ENCODE assay signal across 25 cellular contexts in the genomic region with DNA sequence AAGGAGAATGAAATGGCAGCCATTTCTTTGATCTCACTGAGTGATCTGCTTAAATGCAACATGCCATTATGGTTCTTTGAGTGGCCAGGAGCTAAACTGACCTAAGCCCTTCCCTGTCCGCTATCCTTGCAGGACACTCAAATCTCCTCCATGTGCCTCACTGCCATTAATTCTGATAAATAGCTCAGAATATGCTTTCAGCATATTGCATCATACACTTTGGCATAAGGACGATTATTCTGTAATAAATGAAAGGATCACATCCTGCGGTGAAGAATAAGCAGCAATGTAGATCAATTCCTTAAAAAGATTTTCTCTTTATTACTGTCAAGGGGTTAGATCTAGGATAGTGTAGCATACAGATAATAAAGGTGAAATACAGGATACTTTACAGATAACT.
"Had no signal": no experiment of that assay in that cellular context is flagged by ENCODE, and none has a peak within 500 bp of the region (broad histone marks: within the 10 kb centered on the region; RNA-seq: fewer than 3 reads in every experiment).

No MANE protein-coding gene starts in this region.

- H3K27ac Mint-ChIP-seq: activated CD4-positive, alpha-beta memory T cell treated with anti-CD3 and anti-CD28 coated beads, Interleukin-2, amount 10 ng/mL, durations not matched to agents 7 days and 5 days; activated CD4-positive, alpha-beta T cell treated with anti-CD3 and anti-CD28 coated beads, Interleukin-2, amount 10 ng/mL, durations not matched to agents 24 days and 14 days; activated naive CD8-positive, alpha-beta T cell treated with anti-CD3 and anti-CD28 coated beads, Interleukin-2, amount 50 U/mL, for 24 hours; activated T-helper 1 cell treated with anti-CD3 and anti-CD28 coated beads, Interleukin-12 subunit alpha, Interleukin-12 subunit beta, Interleukin-2, Interleukin-4 antibody, amounts not matched to agents 30 ng/mL and 10 ng/mL and 1 ng/mL, durations not matched to agents 14 hours and 24 hours and 36 hours; dendritic cell treated with granulocyte-macrophage colony-stimulating factor and Interleukin-4, amounts not matched to agents 40 ng/mL and 50 ng/mL, for 4 days; nephron progenitor cell had no signal

- H3K27ac ChIP-seq: gastroesophageal sphincter, heart left ventricle, upper lobe of left lung had no signal

- DNase-seq: activated CD4-positive, alpha-beta memory T cell treated with anti-CD3 and anti-CD28 coated beads, Interleukin-2, amount 10 ng/mL, durations not matched to agents 7 days and 5 days; activated CD4-positive, alpha-beta T cell treated with anti-CD3 and anti-CD28 coated beads, Interleukin-2, amount 10 ng/mL, durations not matched to agents 24 days and 14 days; activated gamma-delta T cell; activated naive CD4-positive, alpha-beta T cell treated with anti-CD3 and anti-CD28 coated beads, Interleukin-2, amount 50 U/mL, for 16 hours; activated naive CD8-positive, alpha-beta T cell treated with anti-CD3 and anti-CD28 coated beads, Interleukin-2, amount 50 U/mL, for 24 hours; aorta; caudate nucleus; effector CD4-positive, alpha-beta T cell; heart left ventricle; islet precursor cell; left cardiac atrium; nephron progenitor cell; nucleus accumbens; posterior cingulate gyrus; stimulated activated CD4-positive, alpha-beta T cell treated with anti-CD3 and anti-CD28 coated beads, Interleukin-2, amount 100 ng/mL, for 48 hours; stimulated activated CD8-positive, alpha-beta memory T cell treated with anti-CD3 and anti-CD28 coated beads, Interleukin-4, amount 100 ng/mL, for 48 hours; stimulated activated naive CD4-positive, alpha-beta T cell; T-helper 2 cell; upper lobe of left lung had no signal

- ATAC-seq: activated naive CD8-positive, alpha-beta T cell treated with anti-CD3 and anti-CD28 coated beads, Interleukin-2, amount 50 U/mL, for 24 hours; gastroesophageal sphincter; heart left ventricle; left cardiac atrium; sciatic nerve had no signal

- H3K4me1 ChIP-seq: gastroesophageal sphincter, heart left ventricle, upper lobe of left lung had no signal

- FAIRE-seq: endometrium had no signal

- H3K36me3 ChIP-seq: gastroesophageal sphincter, heart left ventricle, upper lobe of left lung had no signal

- H3K27me3 Mint-ChIP-seq: activated CD4-positive, alpha-beta memory T cell treated with anti-CD3 and anti-CD28 coated beads, Interleukin-2, amount 10 ng/mL, durations not matched to agents 7 days and 5 days; activated CD4-positive, alpha-beta T cell treated with anti-CD3 and anti-CD28 coated beads, Interleukin-2, amount 10 ng/mL, durations not matched to agents 24 days and 14 days; dendritic cell treated with granulocyte-macrophage colony-stimulating factor and Interleukin-4, amounts not matched to agents 40 ng/mL and 50 ng/mL, for 4 days had no signal

- H3K4me1 Mint-ChIP-seq: activated CD4-positive, alpha-beta memory T cell treated with anti-CD3 and anti-CD28 coated beads, Interleukin-2, amount 10 ng/mL, durations not matched to agents 7 days and 5 days; activated CD4-positive, alpha-beta T cell treated with anti-CD3 and anti-CD28 coated beads, Interleukin-2, amount 10 ng/mL, durations not matched to agents 24 days and 14 days; activated naive CD8-positive, alpha-beta T cell treated with anti-CD3 and anti-CD28 coated beads, Interleukin-2, amount 50 U/mL, for 24 hours; nephron progenitor cell had no signal

- H3K9me3 Mint-ChIP-seq: activated CD4-positive, alpha-beta T cell treated with anti-CD3 and anti-CD28 coated beads, Interleukin-2, amount 10 ng/mL, durations not matched to agents 24 days and 14 days; activated T-helper 1 cell treated with anti-CD3 and anti-CD28 coated beads, Interleukin-12 subunit alpha, Interleukin-12 subunit beta, Interleukin-2, Interleukin-4 antibody, amounts not matched to agents 30 ng/mL and 10 ng/mL and 1 ng/mL, durations not matched to agents 14 hours and 24 hours and 36 hours had no signal

- H3K27me3 ChIP-seq: gastroesophageal sphincter, upper lobe of left lung had no signal

- H3K4me3 ChIP-seq: gastroesophageal sphincter, heart left ventricle, upper lobe of left lung had no signal

- H3K36me3 Mint-ChIP-seq: brain had no signal

- H3K4me3 Mint-ChIP-seq: activated CD4-positive, alpha-beta memory T cell treated with anti-CD3 and anti-CD28 coated beads, Interleukin-2, amount 10 ng/mL, durations not matched to agents 7 days and 5 days; activated CD4-positive, alpha-beta T cell treated with anti-CD3 and anti-CD28 coated beads, Interleukin-2, amount 10 ng/mL, durations not matched to agents 24 days and 14 days; activated naive CD8-positive, alpha-beta T cell treated with anti-CD3 and anti-CD28 coated beads, Interleukin-2, amount 50 U/mL, for 24 hours; activated T-helper 1 cell treated with anti-CD3 and anti-CD28 coated beads, Interleukin-12 subunit alpha, Interleukin-12 subunit beta, Interleukin-2, Interleukin-4 antibody, amounts not matched to agents 30 ng/mL and 10 ng/mL and 1 ng/mL, durations not matched to agents 14 hours and 24 hours and 36 hours; dendritic cell treated with granulocyte-macrophage colony-stimulating factor and Interleukin-4, amounts not matched to agents 40 ng/mL and 50 ng/mL, for 4 days; nephron progenitor cell had no signal
